Comparison of ENCODE assay signal across 2 cellular contexts in genomic region chr12:86838264-86838663, GRCh38.
TF ChIP-seq lines count a peak whose summit lies in the region.

No MANE protein-coding gene starts in this region.

TF ChIP-seq in IMR-90, 13 proteins besides CTCF, POLR2A, EP300 and RAD21:
- no peak for TF ChIP-seq USF2 (IDR thresholded peaks at IDR 0.05; ENCODE audit: low read depth, low read length)
- TF ChIP-seq MAFK (IDR thresholded peaks at IDR 0.05; ENCODE audit: low read depth, low read length), result peak; percentile 99

TF ChIP-seq in H1, 55 proteins besides CTCF, POLR2A, EP300 and RAD21:
- TF ChIP-seq MAX (IDR thresholded peaks at IDR 0.05), result no peak
- peak; percentile 91 for TF ChIP-seq MAFK (IDR thresholded peaks at IDR 0.05; ENCODE audit: low read depth, low read length)
